Comparison of ENCODE assay signal across 11 cellular contexts in genomic region chr7:24718977-24719491, GRCh38. TPM values are rescaled to one million over a fixed set of nuclear protein-coding genes. Genes with fewer than 3 reads are reported as not detected.
A peak's percentile ranks its signal among the peaks of the same experiment; 100 is the strongest.
DNase-seq lines count a peak whose midpoint lies in the region; ATAC-seq and TF ChIP-seq lines count a peak whose summit lies in the region.
"Had no signal": no experiment of that assay in that cellular context is flagged by ENCODE, and none has a peak within 500 bp of the region (broad histone marks: within the 10 kb centered on the region; RNA-seq: fewer than 3 reads in every experiment).

No MANE protein-coding gene starts in this region.

- DNase-seq in CD1c-positive myeloid dendritic cell (ENCODE audit: extremely low spot score): no peak
- no peak for DNase-seq in NCI-H187 treated with DMSO at 0.1 percent for 48 hours (lab: John Stamatoyannopoulos, UW)
- no peak for DNase-seq in A172 (ENCODE audit: low spot score)
- no peak for DNase-seq in foreskin fibroblast
- DNase-seq: OCI-M1 had no signal

- ATAC-seq in GM18517 (IDR thresholded peaks at IDR 0.05; ENCODE audit: unreplicated experiment): peak; percentile 67
- peak; percentile 61 for ATAC-seq in GM21526 (IDR thresholded peaks at IDR 0.05; ENCODE audit: low FRiP score, unreplicated experiment)
- ATAC-seq in HG03442 (IDR thresholded peaks at IDR 0.05; ENCODE audit: unreplicated experiment): peak; percentile 63
- peak; percentile 35 for ATAC-seq in esophagus mucosa
- ATAC-seq: activated T-helper 17 cell treated with anti-CD3 and anti-CD28 coated beads, Interleukin-2, amount 50 U/mL, for 72 hours; natural killer cell treated with Interleukin-12 subunit alpha and Interleukin-12 subunit beta and Interleukin-15 and Interleukin-18, amount 100 ng/mL, for 72 hours had no signal

- no peak for TF ChIP-seq CTCF in foreskin fibroblast (IDR thresholded peaks at IDR 0.05; ENCODE audit: low read depth, low read length)

- no peak overlapping the region for H3K4me3 ChIP-seq in foreskin fibroblast (ENCODE audit: low read depth in 1 of 2, low read length in 2 of 2)

RNA-seq across cellular contexts. Expression of gene GSDME, which starts 38.2 kb away (rescaled TPM):
- total RNA-seq in esophagus mucosa: 8.3 TPM
- 39.0 and 43.0 TPM in 2 replicates for total RNA-seq in A172 (2014; rRNA removed; shearing (Covaris generic))
